ENCODE assay signal across 8 cellular contexts in genomic region chr5:50967388-50968039, GRCh38.
DNase-seq lines count a peak whose midpoint lies in the region; ATAC-seq and TF ChIP-seq lines count a peak whose summit lies in the region.

No MANE protein-coding gene starts in this region.

- H2AFZ ChIP-seq in fibroblast of lung (ENCODE audit: low read length) = no peak overlapping the region

- peak overlapping the region; percentile 11 to 44 (median 32) for H3K4me3 ChIP-seq in fibroblast of lung (replicated peaks in 1 of 4; ENCODE audit: control extremely low read depth in 1 of 4, insufficient read depth in 1 of 4, low read depth in 3 of 4, low read length in 4 of 4)

- peaks cover 48% of the 10 kb centered on the region for H3K27me3 ChIP-seq in fibroblast of lung (ENCODE audit: control insufficient read depth, insufficient read depth, low read length)

- H3K9ac ChIP-seq in fibroblast of lung (ENCODE audit: insufficient read depth, low read length) = no peak overlapping the region

- no peak overlapping the region for H3K27ac ChIP-seq in fibroblast of lung (ENCODE audit: insufficient read depth, low read length)

- intact Hi-C loops in posterior cingulate gyrus (cut with DNase I) = loop anchor here (10.0 kb wide), 3 partner anchors 417 to 1597 kb away; partner anchors contain the start of gene ISL1

- no peaks in the 10 kb centered on the region for H3K9me3 ChIP-seq in fibroblast of lung (ENCODE audit: control insufficient read depth, insufficient read depth, low read depth, low read length)

- H3K79me2 ChIP-seq in fibroblast of lung (ENCODE audit: control insufficient read depth, insufficient read depth, low read length) = no peaks in the 10 kb centered on the region

- ATAC-seq in HG03571 (IDR thresholded peaks at IDR 0.05; ENCODE audit: unreplicated experiment) (no peak), GM21717 (IDR thresholded peaks at IDR 0.05; ENCODE audit: unreplicated experiment) (no peak), GM19397 (IDR thresholded peaks at IDR 0.05; ENCODE audit: unreplicated experiment) (no peak)

- H4K20me1 ChIP-seq in fibroblast of lung (ENCODE audit: control insufficient read depth, extremely low read depth, insufficient read depth, low read length) = no peaks in the 10 kb centered on the region

- no peaks in the 10 kb centered on the region for H3K4me1 ChIP-seq in fibroblast of lung (ENCODE audit: control insufficient read depth, extremely low read depth, insufficient read depth, low read length)

- TF ChIP-seq CTCF in fibroblast of lung (conservative IDR thresholded peaks at IDR 0.05 in 1 of 2, IDR thresholded peaks at IDR 0.05 in 1 of 2; ENCODE audit: low read depth in 1 of 2, low read length in 2 of 2) = no peak

- no peaks in the 10 kb centered on the region for H3K36me3 ChIP-seq in fibroblast of lung (ENCODE audit: control insufficient read depth, insufficient read depth, low read length)

- H3K4me2 ChIP-seq in fibroblast of lung (ENCODE audit: extremely low read depth, insufficient read depth, low read length) = peak overlapping the region; percentile 60

- DNase-seq in ELF-1 (ENCODE audit: low read depth, low spot score) (peak; percentile 36), NCI-H345 (lab: John Stamatoyannopoulos, UW) (peak; percentile 89), fibroblast of lung (ENCODE audit: low read depth in 2 of 2) (no peak), pons (ENCODE audit: low spot score) (peak; percentile 19), posterior cingulate gyrus (no peak)

Comparison
In these comparisons a context has a peak if more than half of its experiments do, and no peak if none do; other contexts are left out.
1. DNase-seq: peak in ELF-1 (single experiment), NCI-H345 (single experiment) and pons (single experiment); none in fibroblast of lung (0 of 2) and posterior cingulate gyrus (0 of 10).